Comparison of ENCODE assay signal across 23 cellular contexts in genomic region chr12:1844223-1844622, GRCh38. TPM values are rescaled to one million over a fixed set of nuclear protein-coding genes. Genes with fewer than 3 reads are reported as not detected.
"Had no signal": no experiment of that assay in that cellular context is flagged by ENCODE, and none has a peak within 500 bp of the region (broad histone marks: within the 10 kb centered on the region; RNA-seq: fewer than 3 reads in every experiment).

No MANE protein-coding gene starts in this region.

- H3K9me3 ChIP-seq: body of pancreas, gastrocnemius medialis, spleen, uterus had no signal

- H3K27me3 ChIP-seq: body of pancreas, uterus had no signal

- H3K4me1 ChIP-seq: body of pancreas, gastrocnemius medialis, uterus had no signal

- H3K36me3 ChIP-seq: gastrocnemius medialis, spleen, uterus had no signal

- H3K9me3 Mint-ChIP-seq: activated CD4-positive, alpha-beta memory T cell treated with anti-CD3 and anti-CD28 coated beads for 36 hours; activated naive CD4-positive, alpha-beta T cell treated with anti-CD3 and anti-CD28 coated beads for 36 hours; activated T-helper 17 cell treated with anti-CD3 and anti-CD28 coated beads, Interleukin-2, amount 50 U/mL, for 72 hours; immature natural killer cell; mesothelial cell of epicardium; natural killer cell treated with Interleukin-12 subunit alpha and Interleukin-12 subunit beta and Interleukin-15 and Interleukin-18, amount 100 ng/mL, for 72 hours; stimulated activated naive B cell treated with anti-CD40 and anti-IgM and Interleukin-4, amounts not matched to agents 10 μg/mL and 1 μg/mL and 100 μg/mL, for 72 hours had no signal

- H3K36me3 Mint-ChIP-seq: activated CD4-positive, alpha-beta memory T cell treated with anti-CD3 and anti-CD28 coated beads for 36 hours; immature natural killer cell; mesothelial cell of epicardium; natural killer cell treated with Interleukin-12 subunit alpha and Interleukin-12 subunit beta and Interleukin-15 and Interleukin-18, amount 100 ng/mL, for 72 hours; stimulated activated naive B cell treated with anti-CD40 and anti-IgM and Interleukin-4, amounts not matched to agents 10 μg/mL and 1 μg/mL and 100 μg/mL, for 72 hours had no signal

- H3K4me3 Mint-ChIP-seq: activated CD4-positive, alpha-beta memory T cell treated with anti-CD3 and anti-CD28 coated beads for 36 hours; activated CD4-positive, alpha-beta T cell treated with anti-CD3 and anti-CD28 coated beads for 36 hours; activated naive CD4-positive, alpha-beta T cell treated with anti-CD3 and anti-CD28 coated beads for 36 hours; activated T-helper 17 cell treated with anti-CD3 and anti-CD28 coated beads, Interleukin-2, amount 50 U/mL, for 72 hours; immature natural killer cell; mesothelial cell of epicardium; natural killer cell treated with Interleukin-12 subunit alpha and Interleukin-12 subunit beta and Interleukin-15 and Interleukin-18, amount 100 ng/mL, for 72 hours; stimulated activated naive B cell treated with anti-CD40 and anti-IgM and Interleukin-4, amounts not matched to agents 10 μg/mL and 1 μg/mL and 100 μg/mL, for 72 hours had no signal

- H3K27ac ChIP-seq: body of pancreas, gastrocnemius medialis, spleen, uterus had no signal

- H3K4me1 Mint-ChIP-seq: activated CD4-positive, alpha-beta T cell treated with anti-CD3 and anti-CD28 coated beads for 36 hours; activated T-helper 17 cell treated with anti-CD3 and anti-CD28 coated beads, Interleukin-2, amount 50 U/mL, for 72 hours; immature natural killer cell had no signal

- DNase-seq: activated CD4-positive, alpha-beta memory T cell treated with anti-CD3 and anti-CD28 coated beads for 36 hours; activated CD4-positive, alpha-beta T cell treated with anti-CD3 and anti-CD28 coated beads for 36 hours; activated naive CD4-positive, alpha-beta T cell treated with anti-CD3 and anti-CD28 coated beads for 36 hours; activated T-cell treated with anti-CD3 and anti-CD28 coated beads, Interleukin-2, amount 50 U/mL, for 1 hour; central memory CD4-positive, alpha-beta T cell; cortex of kidney; effector CD4-positive, alpha-beta T cell; immature natural killer cell; nucleus accumbens; spleen; stimulated activated CD4-positive, alpha-beta T cell treated with anti-CD3 and anti-CD28 coated beads, Interleukin-4, amount 100 ng/mL, for 4 hours; stimulated activated naive B cell treated with anti-CD40 and anti-IgM and Interleukin-4, amounts not matched to agents 10 μg/mL and 1 μg/mL and 100 μg/mL, for 72 hours; SW 1271; T-helper 2 cell had no signal

- H3K4me3 ChIP-seq: body of pancreas, gastrocnemius medialis, lung, spleen, uterus had no signal

- H3K27ac Mint-ChIP-seq: activated CD4-positive, alpha-beta memory T cell treated with anti-CD3 and anti-CD28 coated beads for 36 hours; activated CD4-positive, alpha-beta T cell treated with anti-CD3 and anti-CD28 coated beads for 36 hours; activated naive CD4-positive, alpha-beta T cell treated with anti-CD3 and anti-CD28 coated beads for 36 hours; activated T-helper 17 cell treated with anti-CD3 and anti-CD28 coated beads, Interleukin-2, amount 50 U/mL, for 72 hours; immature natural killer cell; mesothelial cell of epicardium; natural killer cell treated with Interleukin-12 subunit alpha and Interleukin-12 subunit beta and Interleukin-15 and Interleukin-18, amount 100 ng/mL, for 72 hours; stimulated activated naive B cell treated with anti-CD40 and anti-IgM and Interleukin-4, amounts not matched to agents 10 μg/mL and 1 μg/mL and 100 μg/mL, for 72 hours had no signal

RNA-seq across cellular contexts. Expression of gene LRTM2, which starts 23.9 kb away (rescaled TPM):
- total RNA-seq: activated CD4-positive, alpha-beta memory T cell treated with anti-CD3 and anti-CD28 coated beads for 36 hours; activated CD4-positive, alpha-beta T cell treated with anti-CD3 and anti-CD28 coated beads for 36 hours; activated naive CD4-positive, alpha-beta T cell treated with anti-CD3 and anti-CD28 coated beads for 36 hours; activated T-helper 17 cell treated with anti-CD3 and anti-CD28 coated beads, Interleukin-2, amount 50 U/mL, for 72 hours; body of pancreas; esophagus mucosa; gastrocnemius medialis; lung; natural killer cell treated with Interleukin-12 subunit alpha and Interleukin-12 subunit beta and Interleukin-15 and Interleukin-18, amount 100 ng/mL, for 72 hours; renal cortical epithelial cell; uterus had no signal
- polyA plus RNA-seq: immature natural killer cell, spleen had no signal
